ENCODE assay signal across 9 cellular contexts in genomic region chr15:88904257-88904807, GRCh38. TPM values are rescaled to one million over a fixed set of nuclear protein-coding genes. Genes with fewer than 3 reads are reported as not detected.
DNase-seq lines count a peak whose midpoint lies in the region; ATAC-seq and TF ChIP-seq lines count a peak whose summit lies in the region.
"Had no signal": no experiment of that assay in that cellular context is flagged by ENCODE, and none has a peak within 500 bp of the region (broad histone marks: within the 10 kb centered on the region; RNA-seq: fewer than 3 reads in every experiment).

No MANE protein-coding gene starts in this region.

- peaks cover 3% of the 10 kb centered on the region for H3K36me3 ChIP-seq in A673 (ENCODE audit: insufficient read depth, low read length, poor library complexity, severe bottlenecking)
- H3K36me3 ChIP-seq: Peyer's patch had no signal

- H3K27me3 ChIP-seq in foreskin keratinocyte (no peaks in the 10 kb centered on the region), A673 (replicated peaks; ENCODE audit: insufficient read depth, low read depth, low read length, poor library complexity) (no peaks in the 10 kb centered on the region)
- H3K27me3 ChIP-seq: Peyer's patch had no signal

- no peak for DNase-seq in foreskin keratinocyte
- DNase-seq in A673 (ENCODE audit: low spot score), result no peak
- DNase-seq in ureter (ENCODE audit: low spot score), result no peak
- DNase-seq in NCI-H1694 (lab: John Stamatoyannopoulos, UW), result no peak

- TF ChIP-seq CTCF in foreskin keratinocyte (conservative IDR thresholded peaks at IDR 0.05), result no peak
- no peak for TF ChIP-seq CTCF in A673 (conservative IDR thresholded peaks at IDR 0.05; ENCODE audit: low read depth, low read length)

- CTCF ChIA-PET in A673 (lab: Charles Lee), result interaction anchor here (0.5 to 1.3 kb wide), 10 partner anchors 16 to 267 kb away, joined by 3 to 14 read pairs (median 4); no protein-coding TSS in a partner anchor

- H3K4me1 ChIP-seq in foreskin keratinocyte (no peaks in the 10 kb centered on the region), A673 (ENCODE audit: insufficient read depth, low read length, poor library complexity, severe bottlenecking) (peaks cover 3% of the 10 kb centered on the region)

- intact Hi-C loops in A673 (cut with micrococcal nuclease; ENCODE audit: unreplicated experiment), result loop anchor here (1.0 kb wide), 1 partner anchor 113 kb away; no protein-coding TSS in a partner anchor

- POLR2A ChIA-PET in A673 (lab: Charles Lee; ENCODE audit: low non-redundant PET), result interaction anchor here (0.6 kb wide), 1 partner anchor 409 kb away, joined by 4 read pairs; no protein-coding TSS in a partner anchor

- ATAC-seq in GM18517 (IDR thresholded peaks at IDR 0.05; ENCODE audit: unreplicated experiment) (peak; percentile 29), GM21515 (IDR thresholded peaks at IDR 0.05; ENCODE audit: unreplicated experiment) (peak; percentile 21), HG03521 (IDR thresholded peaks at IDR 0.05; ENCODE audit: unreplicated experiment) (peak; percentile 20), foreskin keratinocyte (peak; percentile 5), HG03469 (IDR thresholded peaks at IDR 0.05; ENCODE audit: unreplicated experiment) (no peak)

- H3K4me3 ChIP-seq in A673 (ENCODE audit: low read depth, low read length, poor library complexity, severe bottlenecking), result no peak overlapping the region
- H3K4me3 ChIP-seq: Peyer's patch had no signal

- H3K9me3 ChIP-seq in A673 (ENCODE audit: low read depth, low read length, poor library complexity, severe bottlenecking), result no peaks in the 10 kb centered on the region
- H3K9me3 ChIP-seq: Peyer's patch had no signal

- H3K27ac ChIP-seq in foreskin keratinocyte (no peak overlapping the region), A673 (ENCODE audit: low read depth, low read length, poor library complexity, severe bottlenecking) (no peak overlapping the region)

- BruUV-seq in A673 (replicated peaks; lab: Mats Ljungman, UMichigan), result no TSS peak

RNA-seq across cellular contexts. Expression of gene MFGE8, which starts 8.8 kb away (rescaled TPM):
- total RNA-seq in foreskin keratinocyte (38.2 and 85.4 TPM in 2 replicates), A673 (2021) (118 and 129 TPM in 2 replicates), ureter (165 TPM)
- polyA plus RNA-seq in foreskin keratinocyte, result 57.2 and 120 TPM in 2 replicates

RNA-seq across cellular contexts. Expression of gene HAPLN3, which starts 9.0 kb away (rescaled TPM):
- total RNA-seq in foreskin keratinocyte, result 5.4 and 6.0 TPM in 2 replicates
- polyA plus RNA-seq in foreskin keratinocyte, result 6.2 and 6.7 TPM in 2 replicates
- 1.4 and 2.0 TPM in 2 replicates for total RNA-seq in A673 (2021)
- total RNA-seq in ureter, result 8.5 TPM
